Comparison of ENCODE assay signal across 9 cellular contexts in the genomic region with DNA sequence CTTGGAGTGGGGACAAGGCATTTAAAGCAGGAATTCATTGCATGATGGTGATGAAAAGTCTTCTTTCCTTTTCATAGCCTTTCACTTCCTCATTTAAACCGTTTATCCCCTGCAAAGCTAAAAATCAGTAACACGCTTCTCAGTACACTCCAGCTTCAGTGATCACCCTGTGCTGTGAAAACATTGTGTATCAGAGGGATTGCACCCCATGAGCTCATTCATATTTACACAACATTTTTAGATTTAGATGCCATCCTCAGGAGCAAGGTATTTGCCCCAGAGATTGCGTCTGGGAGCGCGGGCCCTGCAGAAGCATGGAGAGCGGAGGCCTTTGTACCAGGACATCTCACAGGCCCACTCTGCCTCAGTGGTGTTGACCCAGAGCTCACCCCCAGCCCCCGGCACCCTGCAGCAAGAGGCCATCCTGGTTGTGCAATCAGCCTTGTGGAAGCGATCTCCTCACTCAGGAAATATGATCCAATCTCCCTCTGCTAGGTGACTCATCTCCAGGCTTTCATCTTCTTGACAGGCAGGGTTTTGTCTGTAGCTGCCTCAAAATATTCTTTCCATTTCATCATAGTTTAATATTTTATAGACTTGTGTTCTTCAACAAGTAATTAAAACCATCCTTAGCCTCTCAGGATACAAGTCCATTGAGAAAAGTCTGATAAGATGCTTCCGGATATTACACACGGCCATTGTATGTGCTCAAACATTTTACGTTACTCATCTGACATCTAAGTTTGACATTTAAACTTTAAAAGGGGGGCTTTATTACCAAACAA. TPM values are rescaled to one million over a fixed set of nuclear protein-coding genes. Genes with fewer than 3 reads are reported as not detected.
DNase-seq lines count a peak whose midpoint lies in the region; ATAC-seq and TF ChIP-seq lines count a peak whose summit lies in the region.
"Had no signal": no experiment of that assay in that cellular context is flagged by ENCODE, and none has a peak within 500 bp of the region (broad histone marks: within the 10 kb centered on the region; RNA-seq: fewer than 3 reads in every experiment).

No MANE protein-coding gene starts in this region.

- peaks cover 11% of the 10 kb centered on the region for H3F3A ChIP-seq in SK-N-SH (replicated peaks; ENCODE audit: insufficient read depth)

- H3K27me3 ChIP-seq in SK-N-SH (ENCODE audit: insufficient read depth), result no peaks in the 10 kb centered on the region
- no peaks in the 10 kb centered on the region for H3K27me3 ChIP-seq in upper lobe of right lung

- POLR2A ChIA-PET in SK-N-SH (lab: Yijun Ruan, JAX), result no interaction called here

- peak overlapping the region; percentile 64; the same call in 1 of the 2 replicates for H2AFZ ChIP-seq in SK-N-SH (ENCODE audit: low read depth)

- peak overlapping the region; percentile 80 to 81; a peak in 3 of 4 replicates for H3K27ac ChIP-seq in SK-N-SH (ENCODE audit: low read depth in 2 of 2, low read length in 1 of 2)
- no peak overlapping the region for H3K27ac ChIP-seq in upper lobe of right lung

- H3K79me2 ChIP-seq in SK-N-SH (ENCODE audit: insufficient read depth), result no peaks in the 10 kb centered on the region

- ATAC-seq in upper lobe of right lung (peak; percentile 33), HG03095 (IDR thresholded peaks at IDR 0.05; ENCODE audit: unreplicated experiment) (no peak)

- intact Hi-C loops in upper lobe of right lung (cut with DNase I), result no loop called here

- H3K36me3 ChIP-seq in SK-N-SH (replicated peaks in 1 of 2; ENCODE audit: control insufficient read depth in 1 of 2, insufficient read depth in 2 of 2, low read length in 1 of 2), result no peaks in the 10 kb centered on the region
- no peaks in the 10 kb centered on the region for H3K36me3 ChIP-seq in upper lobe of right lung

- H3K27me3 Mint-ChIP-seq in HFFc6 (ENCODE audit: insufficient read depth), result peaks cover 2% of the 10 kb centered on the region

- H3K9me3 ChIP-seq in SK-N-SH (0 out of 2 replicates have a peak, but pooled peaks cover 9% of the 10 kb centered on the region), upper lobe of right lung (no peaks in the 10 kb centered on the region)

- H3K4me1 ChIP-seq in SK-N-SH (ENCODE audit: control insufficient read depth in 1 of 2, insufficient read depth in 2 of 2, low read depth in 1 of 2, low read length in 1 of 2), result peaks cover 0 to 17% of the 10 kb centered on the region in 2 experiments; a peak in 3 of 4 replicates
- no peaks in the 10 kb centered on the region for H3K4me1 ChIP-seq in upper lobe of right lung

- no peaks in the 10 kb centered on the region for H3K9me3 Mint-ChIP-seq in HFFc6

- H3K4me3 ChIP-seq in SK-N-SH (ENCODE audit: low read depth in 2 of 2, low read length in 1 of 2) (peak overlapping the region in 1 of 2 experiments; percentile 23; a peak in 1 of 4 replicates), upper lobe of right lung (no peak overlapping the region)

- CTCF ChIA-PET in SK-N-SH (lab: Yijun Ruan, JAX), result no interaction called here

- TF ChIP-seq EP300 in SK-N-SH (IDR thresholded peaks at IDR 0.05; ENCODE audit: borderline replicate concordance in 1 of 2, low read depth in 1 of 2, low read length in 1 of 2), result peak; percentile 75 to 98

- peak; percentile 90 for DNase-seq in HFFc6
- DNase-seq in SK-N-SH, result no peak
- DNase-seq in glomerular visceral epithelial cell (ENCODE audit: extremely low spot score), result peak; percentile 84
- no peak for DNase-seq in upper lobe of right lung
- DNase-seq in NCI-H2227 treated with DMSO at 0.1 percent for 48 hours (lab: John Stamatoyannopoulos, UW), result no peak
- DNase-seq in activated CD4-positive, CD25-positive, alpha-beta regulatory T cell treated with anti-CD3 and anti-CD28 coated beads, Interleukin-2, amount 50 U/mL, for 72 hours, result no peak
- DNase-seq: activated CD8-positive, alpha-beta memory T cell treated with anti-CD3 and anti-CD28 coated beads, Interleukin-2, amount 50 U/mL, for 4 hours; NCI-H1105 had no signal

- no peak for TF ChIP-seq RAD21 in SK-N-SH (IDR thresholded peaks at IDR 0.05; ENCODE audit: low read length)

- H3K36me3 Mint-ChIP-seq in HFFc6 (ENCODE audit: low read depth), result no peaks in the 10 kb centered on the region

- H3K9ac ChIP-seq in SK-N-SH, result peak overlapping the region; percentile 27; the same call in 1 of the 2 replicates

- peak overlapping the region; percentile 82 for H3K4me3 Mint-ChIP-seq in HFFc6

- peaks cover 64% of the 10 kb centered on the region for H3K4me1 Mint-ChIP-seq in HFFc6 (ENCODE audit: low read depth)

- no peak for TF ChIP-seq CTCF in HFFc6 (IDR thresholded peaks at IDR 0.05)
- TF ChIP-seq CTCF in SK-N-SH (IDR thresholded peaks at IDR 0.05), result no peak
- TF ChIP-seq CTCF in upper lobe of right lung (IDR thresholded peaks at IDR 0.05), result no peak

- H3K27ac Mint-ChIP-seq in HFFc6, result peak overlapping the region; percentile 86

- 15% methylated on average over 5 of the region's 11 CpGs for WGBS in SK-N-SH (ENCODE audit: low lambda C conversion rate)

- H3K4me2 ChIP-seq in SK-N-SH, result peak overlapping the region; percentile 75

- no peaks in the 10 kb centered on the region for H3K9me2 ChIP-seq in SK-N-SH

- no peaks in the 10 kb centered on the region for H4K20me1 ChIP-seq in SK-N-SH (ENCODE audit: insufficient read depth)

TF ChIP-seq in SK-N-SH, 30 proteins besides CTCF, POLR2A, EP300 and RAD21 (continues in another document):
- no peak for TF ChIP-seq FOXJ3 (CRISPR knock-in tag; IDR thresholded peaks at IDR 0.05)
- TF ChIP-seq SIN3A (IDR thresholded peaks at IDR 0.05; ENCODE audit: borderline replicate concordance, low read depth, low read length), result no peak
- TF ChIP-seq FOXM1 (IDR thresholded peaks at IDR 0.05; ENCODE audit: low read depth), result peak; percentile 94
- TF ChIP-seq, protein P1, sequence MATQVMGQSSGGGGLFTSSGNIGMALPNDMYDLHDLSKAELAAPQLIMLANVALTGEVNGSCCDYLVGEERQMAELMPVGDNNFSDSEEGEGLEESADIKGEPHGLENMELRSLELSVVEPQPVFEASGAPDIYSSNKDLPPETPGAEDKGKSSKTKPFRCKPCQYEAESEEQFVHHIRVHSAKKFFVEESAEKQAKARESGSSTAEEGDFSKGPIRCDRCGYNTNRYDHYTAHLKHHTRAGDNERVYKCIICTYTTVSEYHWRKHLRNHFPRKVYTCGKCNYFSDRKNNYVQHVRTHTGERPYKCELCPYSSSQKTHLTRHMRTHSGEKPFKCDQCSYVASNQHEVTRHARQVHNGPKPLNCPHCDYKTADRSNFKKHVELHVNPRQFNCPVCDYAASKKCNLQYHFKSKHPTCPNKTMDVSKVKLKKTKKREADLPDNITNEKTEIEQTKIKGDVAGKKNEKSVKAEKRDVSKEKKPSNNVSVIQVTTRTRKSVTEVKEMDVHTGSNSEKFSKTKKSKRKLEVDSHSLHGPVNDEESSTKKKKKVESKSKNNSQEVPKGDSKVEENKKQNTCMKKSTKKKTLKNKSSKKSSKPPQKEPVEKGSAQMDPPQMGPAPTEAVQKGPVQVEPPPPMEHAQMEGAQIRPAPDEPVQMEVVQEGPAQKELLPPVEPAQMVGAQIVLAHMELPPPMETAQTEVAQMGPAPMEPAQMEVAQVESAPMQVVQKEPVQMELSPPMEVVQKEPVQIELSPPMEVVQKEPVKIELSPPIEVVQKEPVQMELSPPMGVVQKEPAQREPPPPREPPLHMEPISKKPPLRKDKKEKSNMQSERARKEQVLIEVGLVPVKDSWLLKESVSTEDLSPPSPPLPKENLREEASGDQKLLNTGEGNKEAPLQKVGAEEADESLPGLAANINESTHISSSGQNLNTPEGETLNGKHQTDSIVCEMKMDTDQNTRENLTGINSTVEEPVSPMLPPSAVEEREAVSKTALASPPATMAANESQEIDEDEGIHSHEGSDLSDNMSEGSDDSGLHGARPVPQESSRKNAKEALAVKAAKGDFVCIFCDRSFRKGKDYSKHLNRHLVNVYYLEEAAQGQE (IDR thresholded peaks at IDR 0.05; ENCODE audit: low read depth, low read length), result 0 out of 2 replicates have a peak, but pooled peaks have one; percentile 34
- no peak for TF ChIP-seq IRF3 (IDR thresholded peaks at IDR 0.05; ENCODE audit: low read depth, low read length)
- no peak for TF ChIP-seq NRF1 (IDR thresholded peaks at IDR 0.05; ENCODE audit: low read depth, low read length)
- peak; percentile 96 for TF ChIP-seq FOSL2 (IDR thresholded peaks at IDR 0.05; ENCODE audit: borderline replicate concordance, low read depth)
- peak; percentile 74 for TF ChIP-seq MAX (IDR thresholded peaks at IDR 0.05; ENCODE audit: low read depth)
- TF ChIP-seq RFX5 (IDR thresholded peaks at IDR 0.05; ENCODE audit: low read length), result no peak
- peak; percentile 81; the same call in 1 of the 2 replicates for TF ChIP-seq POLR2AphosphoS5 (IDR thresholded peaks at IDR 0.05; ENCODE audit: low read depth, low read length)

RNA-seq across cellular contexts. Expression of gene THBS2, which starts 38.9 kb away (rescaled TPM):
- 100 to 1,000 TPM; 156 to 254 (median 218) TPM for total RNA-seq in HFFc6 (2021; fragmentation: NEBNext Ultra II Directional; extraction: Animal tissue kit (Norgen Biotek cat#: 25700))
- 105 and 166 TPM in 2 replicates for polyA plus RNA-seq in SK-N-SH (2012; rRNA removed)
- 65.3 and 85.1 TPM in 2 replicates for polyA plus RNA-seq in SK-N-SH (2012; cell fraction: cytosol; rRNA removed)
- polyA plus RNA-seq in SK-N-SH (2012; cell fraction: nucleus; rRNA removed), result 172 and 184 TPM in 2 replicates
- total RNA-seq in upper lobe of right lung, result 23.7 TPM

Comparison
In these comparisons a context has a peak if more than half of its experiments do, and no peak if none do; other contexts are left out.
1. DNase-seq: peak in HFFc6 (single experiment) and glomerular visceral epithelial cell (single experiment); none in SK-N-SH (single experiment), upper lobe of right lung (single experiment), NCI-H2227 treated with DMSO at 0.1 percent for 48 hours (single experiment) and activated CD4-positive, CD25-positive, alpha-beta regulatory T cell treated with anti-CD3 and anti-CD28 coated beads, Interleukin-2, amount 50 U/mL, for 72 hours (single experiment).